In the genomic region with DNA sequence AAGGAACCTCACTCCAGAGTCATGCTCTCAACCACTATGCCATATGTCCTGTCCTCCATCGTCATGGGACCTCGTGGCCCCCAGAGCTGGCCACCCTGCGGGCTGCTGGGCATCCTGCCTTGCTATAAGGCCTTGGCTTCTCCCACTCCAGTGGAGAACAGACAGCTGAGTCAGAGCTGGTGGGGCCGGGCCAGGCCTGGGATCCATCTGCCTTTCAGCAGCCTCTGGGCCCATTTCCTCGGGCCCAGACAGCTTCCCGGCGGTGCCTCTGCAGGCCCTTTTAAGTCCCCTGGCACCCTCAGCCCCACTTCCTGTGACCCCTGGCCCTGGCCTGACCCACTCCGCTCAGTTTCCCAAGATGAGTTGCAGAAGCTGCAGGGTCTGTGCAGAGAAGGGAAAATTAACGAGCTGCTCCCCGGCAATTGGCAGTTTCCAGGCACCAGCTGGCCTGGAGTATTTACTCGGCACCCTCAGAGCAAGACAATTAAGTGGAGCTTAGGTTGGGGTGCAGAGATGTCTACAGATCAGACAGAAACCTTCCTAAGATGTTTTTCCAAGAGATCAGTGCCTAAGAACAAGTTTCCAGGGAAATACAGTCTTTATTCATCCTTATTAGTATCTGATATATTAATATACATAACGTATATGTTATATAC, we compare ENCODE assay signal across 9 cellular contexts.
DNase-seq lines count a peak whose midpoint lies in the region; ATAC-seq lines count a peak whose summit lies in the region.
"Had no signal": no experiment of that assay in that cellular context is flagged by ENCODE, and none has a peak within 500 bp of the region (broad histone marks: within the 10 kb centered on the region; RNA-seq: fewer than 3 reads in every experiment).

No MANE protein-coding gene starts in this region.

- H3K9me3 Mint-ChIP-seq in activated T-helper 2 cell treated with anti-CD3 and anti-CD28 coated beads, Interferon-gamma antibody, Interleukin-2, Interleukin-4, amounts not matched to agents 10 μg/mL and 5 μg/mL and 100 μg/mL, durations not matched to agents 14 hours and 24 hours and 36 hours: no peaks in the 10 kb centered on the region

- H3K9me3 ChIP-seq in skeletal muscle tissue (ENCODE audit: control insufficient read depth in 3 of 3, low read length in 3 of 3): no peaks in the 10 kb centered on the region

- DNase-seq in GOT3 (lab: John Stamatoyannopoulos, UW): peak; percentile 9
- peak in 43 of 58 donors; percentile 7 to 83 (median 53) for DNase-seq in anterior cingulate cortex (lab: John Stamatoyannopoulos, UW)
- DNase-seq in left ventricle myocardium superior: peak; percentile 79
- no peak for DNase-seq in activated T-helper 2 cell treated with anti-CD3 and anti-CD28 coated beads, Interferon-gamma antibody, Interleukin-2, Interleukin-4, amounts not matched to agents 10 μg/mL and 5 μg/mL and 100 μg/mL, durations not matched to agents 14 hours and 24 hours and 36 hours (ENCODE audit: low spot score)
- DNase-seq: activated CD8-positive, alpha-beta memory T cell treated with anti-CD3 and anti-CD28 coated beads for 24 hours had no signal

- H3K27ac Mint-ChIP-seq in activated T-helper 2 cell treated with anti-CD3 and anti-CD28 coated beads, Interferon-gamma antibody, Interleukin-2, Interleukin-4, amounts not matched to agents 10 μg/mL and 5 μg/mL and 100 μg/mL, durations not matched to agents 14 hours and 24 hours and 36 hours: no peak overlapping the region

- no peaks in the 10 kb centered on the region for H3K36me3 Mint-ChIP-seq in activated T-helper 2 cell treated with anti-CD3 and anti-CD28 coated beads, Interferon-gamma antibody, Interleukin-2, Interleukin-4, amounts not matched to agents 10 μg/mL and 5 μg/mL and 100 μg/mL, durations not matched to agents 14 hours and 24 hours and 36 hours (ENCODE audit: low read depth)

- no peak overlapping the region for H3K4me3 Mint-ChIP-seq in activated T-helper 2 cell treated with anti-CD3 and anti-CD28 coated beads, Interferon-gamma antibody, Interleukin-2, Interleukin-4, amounts not matched to agents 10 μg/mL and 5 μg/mL and 100 μg/mL, durations not matched to agents 14 hours and 24 hours and 36 hours (ENCODE audit: low read depth)

- H3K27ac ChIP-seq in skeletal muscle tissue (ENCODE audit: low read depth, low read length): peak overlapping the region; percentile 20

- peaks cover 0 to 8% (median 0%) of the 10 kb centered on the region in 3 donors for H3K27me3 ChIP-seq in skeletal muscle tissue (ENCODE audit: control insufficient read depth in 3 of 3, insufficient read depth in 3 of 3, low read length in 3 of 3)

- H3K4me1 ChIP-seq in skeletal muscle tissue (ENCODE audit: control insufficient read depth in 3 of 3, insufficient read depth in 3 of 3, low read length in 3 of 3): peaks cover 2 to 9% (median 7%) of the 10 kb centered on the region in 3 donors

- H3K4me1 Mint-ChIP-seq in activated T-helper 2 cell treated with anti-CD3 and anti-CD28 coated beads, Interferon-gamma antibody, Interleukin-2, Interleukin-4, amounts not matched to agents 10 μg/mL and 5 μg/mL and 100 μg/mL, durations not matched to agents 14 hours and 24 hours and 36 hours (ENCODE audit: low read depth): no peaks in the 10 kb centered on the region

- peak overlapping the region in 1 of 3 donors; percentile 47 for H3K9ac ChIP-seq in skeletal muscle tissue (ENCODE audit: low read depth in 1 of 3, low read length in 3 of 3)

- ATAC-seq in left ventricle myocardium superior (peak; percentile 92), HG03342 (IDR thresholded peaks at IDR 0.05; ENCODE audit: unreplicated experiment) (no peak), HG03432 (IDR thresholded peaks at IDR 0.05; ENCODE audit: unreplicated experiment) (no peak), HG03095 (IDR thresholded peaks at IDR 0.05; ENCODE audit: unreplicated experiment) (no peak)

- intact Hi-C loops in left ventricle myocardium superior (cut with micrococcal nuclease): no loop called here
- intact Hi-C loops in activated T-helper 2 cell treated with anti-CD3 and anti-CD28 coated beads, Interferon-gamma antibody, Interleukin-2, Interleukin-4, amounts not matched to agents 10 μg/mL and 5 μg/mL and 100 μg/mL, durations not matched to agents 14 hours and 24 hours and 36 hours (cut with micrococcal nuclease): no loop called here

- no peaks in the 10 kb centered on the region for H3K27me3 Mint-ChIP-seq in activated T-helper 2 cell treated with anti-CD3 and anti-CD28 coated beads, Interferon-gamma antibody, Interleukin-2, Interleukin-4, amounts not matched to agents 10 μg/mL and 5 μg/mL and 100 μg/mL, durations not matched to agents 14 hours and 24 hours and 36 hours (ENCODE audit: low read depth)

- H3K36me3 ChIP-seq in skeletal muscle tissue (ENCODE audit: control insufficient read depth in 3 of 3, insufficient read depth in 3 of 3, low read length in 3 of 3): no peaks in the 10 kb centered on the region

- no peak overlapping the region for H3K4me3 ChIP-seq in skeletal muscle tissue (ENCODE audit: low read length in 3 of 3)
